25 cellular contexts compared by ENCODE assay signal in the genomic region with DNA sequence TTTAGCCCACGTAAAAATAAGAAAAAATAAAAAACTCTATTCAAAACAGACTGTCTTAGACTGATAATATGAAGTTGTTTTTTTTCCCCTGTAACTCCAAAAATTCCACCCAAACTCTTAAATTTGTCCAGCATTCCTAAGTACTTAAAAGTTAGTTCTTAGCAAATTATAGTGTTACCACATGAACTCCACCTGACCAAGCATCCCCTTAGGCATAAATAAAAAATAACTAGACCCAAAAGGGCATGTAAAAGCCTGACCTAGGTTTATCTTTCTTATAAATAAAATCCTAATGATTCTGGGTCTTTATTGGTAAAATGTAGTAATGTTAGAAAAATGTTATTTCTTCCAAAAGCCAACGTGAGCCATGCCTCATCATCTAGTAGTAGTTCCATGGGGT.
"Had no signal": no experiment of that assay in that cellular context is flagged by ENCODE, and none has a peak within 500 bp of the region (broad histone marks: within the 10 kb centered on the region; RNA-seq: fewer than 3 reads in every experiment).

No MANE protein-coding gene starts in this region.

- ATAC-seq: left colon; left ventricle myocardium superior; lower lobe of right lung; natural killer cell; pancreas; sciatic nerve; stimulated activated naive CD8-positive, alpha-beta T cell treated with anti-CD3 and anti-CD28 coated beads, Interleukin-15, amount 100 ng/mL, for 72 hours; upper lobe of right lung had no signal

- H3K27ac Mint-ChIP-seq: immature natural killer cell, natural killer cell had no signal

- H3K27me3 Mint-ChIP-seq: stimulated activated naive CD8-positive, alpha-beta T cell treated with anti-CD3 and anti-CD28 coated beads, Interleukin-15, amount 100 ng/mL, for 72 hours had no signal

- H3K9me3 Mint-ChIP-seq: immature natural killer cell; natural killer cell; stimulated activated naive CD8-positive, alpha-beta T cell treated with anti-CD3 and anti-CD28 coated beads, Interleukin-15, amount 100 ng/mL, for 72 hours had no signal

- DNase-seq: dorsolateral prefrontal cortex; effector CD4-positive, alpha-beta T cell; hypothalamus; immature natural killer cell; islet precursor cell; kidney glomerular epithelial cell; left colon; left ventricle myocardium superior; lower lobe of right lung; natural killer cell; occipital lobe; pancreas; stimulated activated CD4-positive, alpha-beta T cell treated with anti-CD3 and anti-CD28 coated beads, Interleukin-12 subunit alpha, Interleukin-12 subunit beta, amount 100 ng/mL, for 4 hours; stimulated activated CD4-positive, alpha-beta T cell treated with anti-CD3 and anti-CD28 coated beads, Interleukin-1b, Interleukin-23, amount 100 ng/mL, for 48 hours; stimulated activated CD4-positive, alpha-beta T cell treated with anti-CD3 and anti-CD28 coated beads, Interleukin-4, amount 100 ng/mL, for 1 hour; stimulated activated CD8-positive, alpha-beta memory T cell treated with anti-CD3 and anti-CD28 coated beads, Interleukin-4, amount 100 ng/mL, for 48 hours; stimulated activated naive CD4-positive, alpha-beta T cell; stimulated activated naive CD8-positive, alpha-beta T cell treated with anti-CD3 and anti-CD28 coated beads, Interleukin-15, amount 100 ng/mL, for 72 hours; transverse colon; upper lobe of right lung; uterus had no signal

- H3K4me3 ChIP-seq: dorsolateral prefrontal cortex, lower lobe of right lung, pancreas, right atrium auricular region, smooth muscle cell, suprapubic skin, transverse colon, upper lobe of right lung, uterus had no signal

- H3K4me3 Mint-ChIP-seq: immature natural killer cell; natural killer cell; stimulated activated naive CD8-positive, alpha-beta T cell treated with anti-CD3 and anti-CD28 coated beads, Interleukin-15, amount 100 ng/mL, for 72 hours had no signal
